16 cellular contexts compared by ENCODE assay signal in the genomic region with DNA sequence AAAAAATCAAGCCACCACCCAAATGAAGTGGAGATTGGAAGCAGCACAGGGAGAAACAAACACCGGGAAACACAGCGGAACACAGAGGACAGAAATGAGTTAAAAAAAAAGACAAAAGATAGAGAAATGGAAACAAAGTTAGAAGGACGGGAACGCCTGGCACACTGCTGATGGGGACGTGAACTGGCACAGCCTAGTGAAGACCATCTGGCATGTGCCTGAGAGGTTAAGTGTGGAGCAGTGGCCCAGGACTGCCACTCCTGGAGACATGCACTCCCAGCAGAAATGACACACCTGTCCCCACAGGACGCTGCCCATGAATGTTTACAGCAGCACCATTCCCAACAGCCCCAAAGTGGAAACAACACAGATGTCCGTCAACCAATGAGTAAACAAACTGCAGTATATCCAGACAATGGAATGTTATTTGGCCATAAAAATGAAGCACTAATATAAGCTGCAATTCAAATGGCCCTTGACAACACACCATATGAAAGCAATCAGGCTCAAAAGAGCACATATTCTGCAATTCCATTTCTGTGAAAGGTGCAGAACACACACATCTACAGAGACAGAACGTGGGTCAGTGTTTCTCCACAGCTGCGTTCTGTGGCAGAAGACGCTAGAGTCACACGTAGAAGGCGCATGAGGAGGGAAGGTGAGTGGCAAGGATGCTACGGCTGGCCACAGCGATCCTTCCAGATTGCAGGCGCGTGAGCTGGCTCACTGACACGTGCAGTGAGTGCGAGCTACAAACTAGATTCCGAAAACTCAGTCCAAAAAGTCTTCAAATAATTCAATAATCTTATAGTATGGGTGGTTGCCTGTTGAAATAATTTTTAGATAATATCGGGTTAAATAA. TPM values are rescaled to one million over a fixed set of nuclear protein-coding genes. Genes with fewer than 3 reads are reported as not detected.
DNase-seq lines count a peak whose midpoint lies in the region; FAIRE-seq and TF ChIP-seq lines count a peak whose summit lies in the region.
"Had no signal": no experiment of that assay in that cellular context is flagged by ENCODE, and none has a peak within 500 bp of the region (broad histone marks: within the 10 kb centered on the region; RNA-seq: fewer than 3 reads in every experiment).

No MANE protein-coding gene starts in this region.

- intact Hi-C loops in mammary epithelial cell (cut with micrococcal nuclease), result no loop called here

- CTCF ChIA-PET in mammary epithelial cell (lab: Charles Lee; ENCODE audit: low non-redundant PET), result no interaction called here

- H3K27me3 Mint-ChIP-seq in activated T-cell treated with anti-CD3 and anti-CD28 coated beads, Interleukin-2, amount 50 U/mL, for 24 hours, result no peaks in the 10 kb centered on the region
- H3K27me3 Mint-ChIP-seq in IgD-negative memory B cell, result no peaks in the 10 kb centered on the region

- DNase-seq in activated T-cell treated with anti-CD3 and anti-CD28 coated beads, Interleukin-2, amount 50 U/mL, for 24 hours, result no peak
- DNase-seq in activated T-cell treated with anti-CD3 and anti-CD28 coated beads for 4 hours (no peak), fibroblast of peridontal ligament (ENCODE audit: extremely low read depth) (peak; percentile 34), small intestine (peak; percentile 5), mammary epithelial cell (no peak), HuH-7.5 (ENCODE audit: low spot score) (no peak), SKM-1 (lab: John Stamatoyannopoulos, UW; ENCODE audit: unreplicated experiment) (no peak)
- DNase-seq: foreskin melanocyte; NCI-H2227 treated with DMSO at 0.1 percent for 48 hours; RPMI8226; stimulated activated CD8-positive, alpha-beta memory T cell treated with anti-CD3 and anti-CD28 coated beads, Interleukin-4, amount 100 ng/mL, for 48 hours; T-helper 9 cell had no signal

- peaks cover 33% of the 10 kb centered on the region for H3K4me1 Mint-ChIP-seq in activated T-cell treated with anti-CD3 and anti-CD28 coated beads, Interleukin-2, amount 50 U/mL, for 24 hours (ENCODE audit: low read depth)
- peaks cover 11 to 24% (median 12%) of the 10 kb centered on the region in 3 donors for H3K4me1 Mint-ChIP-seq in IgD-negative memory B cell

- H3K4me3 Mint-ChIP-seq in activated T-cell treated with anti-CD3 and anti-CD28 coated beads, Interleukin-2, amount 50 U/mL, for 24 hours, result no peak overlapping the region
- no peak overlapping the region for H3K4me3 Mint-ChIP-seq in IgD-negative memory B cell
- H3K4me3 Mint-ChIP-seq: neural progenitor cell had no signal

- no peak for TF ChIP-seq CTCF in mammary epithelial cell (conservative IDR thresholded peaks at IDR 0.05 in 1 of 2, IDR thresholded peaks at IDR 0.05 in 1 of 2; ENCODE audit: extremely low read depth in 1 of 2, insufficient read depth in 1 of 2, low read depth in 1 of 2, low read length in 2 of 2)

- no peaks in the 10 kb centered on the region for H3K9me3 ChIP-seq in small intestine (ENCODE audit: control insufficient read depth, low read depth)
- no peaks in the 10 kb centered on the region for H3K9me3 ChIP-seq in mammary epithelial cell (replicated peaks; ENCODE audit: insufficient read depth, low read length)

- H3K36me3 Mint-ChIP-seq in activated T-cell treated with anti-CD3 and anti-CD28 coated beads, Interleukin-2, amount 50 U/mL, for 24 hours (ENCODE audit: low read depth), result peaks cover 48% of the 10 kb centered on the region
- H3K36me3 Mint-ChIP-seq in IgD-negative memory B cell, result peaks cover 2% of the 10 kb centered on the region

- H3K4me3 ChIP-seq in small intestine (ENCODE audit: low read depth in 1 of 2, low read length in 2 of 2), result no peak overlapping the region
- H3K4me3 ChIP-seq in mammary epithelial cell (replicated peaks in 1 of 3; ENCODE audit: insufficient read depth in 1 of 3, low read depth in 2 of 3, low read length in 3 of 3), result no peak overlapping the region
- H3K4me3 ChIP-seq: coronary artery, neural progenitor cell had no signal

- H3K79me2 ChIP-seq in mammary epithelial cell (ENCODE audit: insufficient read depth, low read length), result peaks cover 76% of the 10 kb centered on the region

- H3K9me3 Mint-ChIP-seq in activated T-cell treated with anti-CD3 and anti-CD28 coated beads, Interleukin-2, amount 50 U/mL, for 24 hours, result no peaks in the 10 kb centered on the region
- no peaks in the 10 kb centered on the region for H3K9me3 Mint-ChIP-seq in IgD-negative memory B cell
- H3K9me3 Mint-ChIP-seq: neural progenitor cell had no signal

- WGBS in small intestine, 3 donors, result 73 to 93% (median 91%) methylated on average over 20 of the region's 20 CpGs
- 93% methylated on average over 20 of the region's 20 CpGs for WGBS in mammary epithelial cell (ENCODE audit: low coverage, missing lambda C conversion rate)

- H3K27ac Mint-ChIP-seq in activated T-cell treated with anti-CD3 and anti-CD28 coated beads, Interleukin-2, amount 50 U/mL, for 24 hours, result peak overlapping the region; percentile 7
- H3K27ac Mint-ChIP-seq in IgD-negative memory B cell, result peak overlapping the region in 2 of 3 donors; percentile 28 to 82
- H3K27ac Mint-ChIP-seq: neural progenitor cell had no signal

- no TSS peak for BruUV-seq in mammary epithelial cell (replicated peaks; lab: Mats Ljungman, UMichigan)

- dilution Hi-C loops in mammary epithelial cell (cut with HindIII; ENCODE audit: low sequenced_read_pairs), result no loop called here

- no peaks in the 10 kb centered on the region for H4K20me1 ChIP-seq in mammary epithelial cell (ENCODE audit: insufficient read depth, low read length)

- H3K9ac ChIP-seq in mammary epithelial cell (ENCODE audit: insufficient read depth, low read length), result no peak overlapping the region
- H3K9ac ChIP-seq: KMS-11, neural progenitor cell had no signal

- no peak overlapping the region for H3K4me2 ChIP-seq in mammary epithelial cell (ENCODE audit: insufficient read depth, low read depth, low read length)
- H3K4me2 ChIP-seq: KMS-11, neural progenitor cell had no signal

- in situ Hi-C loops in mammary epithelial cell (cut with MboI; ENCODE audit: low sequenced_read_pairs in 2 of 2), result no loop called here

- FAIRE-seq in small intestine (lab: Jason Lieb, UNC), result no peak

- H2AFZ ChIP-seq in mammary epithelial cell (ENCODE audit: low read depth, low read length), result no peak overlapping the region
- H2AFZ ChIP-seq: neural progenitor cell had no signal

- H3K27ac ChIP-seq in small intestine (ENCODE audit: low read depth in 1 of 2, low read length in 1 of 2) (peak overlapping the region in 1 of 2 donors; percentile 61), mammary epithelial cell (ENCODE audit: insufficient read depth, low read depth, low read length) (no peak overlapping the region)
- H3K27ac ChIP-seq: KMS-11, neural progenitor cell had no signal

- H3K27me3 ChIP-seq in small intestine (ENCODE audit: control insufficient read depth in 2 of 2, insufficient read depth in 2 of 2, low read length in 2 of 2) (no peaks in the 10 kb centered on the region), mammary epithelial cell (ENCODE audit: insufficient read depth, low read length) (no peaks in the 10 kb centered on the region)
- H3K27me3 ChIP-seq: neural progenitor cell had no signal

- H3K36me3 ChIP-seq in small intestine (ENCODE audit: control insufficient read depth in 2 of 2, insufficient read depth in 2 of 2, low read length in 2 of 2) (peaks cover 0 to 1% of the 10 kb centered on the region in 2 donors), mammary epithelial cell (ENCODE audit: insufficient read depth, low read length) (peaks cover 4% of the 10 kb centered on the region)
- H3K36me3 ChIP-seq: neural progenitor cell had no signal

- H3K4me1 ChIP-seq in small intestine (ENCODE audit: control insufficient read depth in 2 of 2, insufficient read depth in 1 of 2, low read depth in 1 of 2, low read length in 1 of 2), result no peaks in the 10 kb centered on the region
- peaks cover 11% of the 10 kb centered on the region for H3K4me1 ChIP-seq in mammary epithelial cell (ENCODE audit: insufficient read depth, low read length)

RNA-seq across cellular contexts. Expression of gene THAP4, which starts 24.6 kb away (rescaled TPM):
- polyA plus RNA-seq in IgD-negative memory B cell, result 39.6 TPM
- 100 to 1,000 TPM in 1 of 3 donors, 10 to 100 TPM in 2; 62.5 to 101 (median 80.5) TPM for polyA plus RNA-seq in small intestine
- 10 to 100 TPM; 35.8 to 61.1 TPM for total RNA-seq in mammary epithelial cell
- polyA plus RNA-seq in mammary epithelial cell, result 47.5 TPM
- 28.6 TPM for polyA minus RNA-seq in mammary epithelial cell

RNA-seq across cellular contexts. Expression of gene ATG4B, which starts 25.1 kb away (rescaled TPM):
- polyA plus RNA-seq in IgD-negative memory B cell, result 59.3 TPM
- 100 to 1,000 TPM in 1 of 3 donors, 10 to 100 TPM in 2; 44.2 to 196 (median 99.2) TPM for polyA plus RNA-seq in small intestine
- 10 to 100 TPM; 70.3 to 81.0 TPM for total RNA-seq in mammary epithelial cell
- 97.2 TPM for polyA plus RNA-seq in mammary epithelial cell
- 75.8 TPM for polyA minus RNA-seq in mammary epithelial cell

RNA-seq across cellular contexts. Expression of gene BOK, which starts 53.8 kb away (rescaled TPM):
- polyA plus RNA-seq in IgD-negative memory B cell (0.08 TPM), small intestine (10 to 100 TPM in 2 of 3 donors, 1 to 10 TPM in 1; 4.5 to 15.5 (median 14.9) TPM), mammary epithelial cell (23.3 TPM)
- total RNA-seq in mammary epithelial cell, result 10 to 100 TPM; 21.3 to 38.5 TPM
- 7.2 TPM for polyA minus RNA-seq in mammary epithelial cell

Comparison
In these comparisons a context has a peak if more than half of its experiments do, and no peak if none do; other contexts are left out.
1. DNase-seq: peak in fibroblast of peridontal ligament (single experiment) and small intestine (single experiment); none in activated T-cell treated with anti-CD3 and anti-CD28 coated beads, Interleukin-2, amount 50 U/mL, for 24 hours (single experiment), activated T-cell treated with anti-CD3 and anti-CD28 coated beads for 4 hours (single experiment), mammary epithelial cell (single experiment), HuH-7.5 (single experiment) and SKM-1 (single experiment).